Comparison of ENCODE assay signal across 24 cellular contexts in the genomic region with DNA sequence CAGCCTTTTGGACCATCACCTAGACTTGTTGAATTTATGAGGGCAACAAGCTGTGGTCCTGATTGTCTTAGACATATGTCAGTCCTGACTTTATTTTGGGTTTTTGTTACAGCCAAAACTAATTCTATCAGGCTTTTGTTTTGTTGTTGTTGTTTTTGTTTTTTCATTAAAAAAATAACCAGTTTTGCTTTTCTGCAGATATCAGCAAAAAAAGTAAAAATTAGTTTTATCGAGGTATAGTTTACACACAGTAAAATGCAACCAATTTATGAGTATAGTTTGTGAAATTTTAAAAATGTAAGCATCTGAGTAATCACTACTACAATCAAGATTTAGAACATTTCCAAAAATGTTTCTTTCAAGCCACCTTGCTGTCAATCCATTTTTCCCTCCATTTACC.
"Had no signal": no experiment of that assay in that cellular context is flagged by ENCODE, and none has a peak within 500 bp of the region (broad histone marks: within the 10 kb centered on the region; RNA-seq: fewer than 3 reads in every experiment).

No MANE protein-coding gene starts in this region.

- H3K27ac ChIP-seq: left ventricle myocardium inferior, ovary, right atrium auricular region, skin epidermis, suprapubic skin, thoracic aorta, tibial artery, upper lobe of right lung had no signal

- DNase-seq: hypothalamus; immature natural killer cell; islet precursor cell; left ventricle myocardium inferior; mesendoderm; naive B cell; natural killer cell; nephron progenitor cell; ovary; stimulated activated CD4-positive, alpha-beta T cell treated with anti-CD3 and anti-CD28 coated beads, Interleukin-12 subunit alpha, Interleukin-12 subunit beta, amount 100 ng/mL, for 4 hours; stimulated activated CD4-positive, alpha-beta T cell treated with anti-CD3 and anti-CD28 coated beads, Interleukin-15, amount 100 ng/mL, for 24 hours; stimulated activated CD4-positive, alpha-beta T cell treated with anti-CD3 and anti-CD28 coated beads, Interleukin-2, amount 100 ng/mL, for 24 hours; stimulated activated CD4-positive, alpha-beta T cell treated with anti-CD3 and anti-CD28 coated beads, Interleukin-4, amount 100 ng/mL, for 1 hour; stimulated activated naive CD4-positive, alpha-beta T cell; tibial artery; upper lobe of right lung had no signal

- H3K9me3 ChIP-seq: left ventricle myocardium inferior, ovary, right atrium auricular region, suprapubic skin, thoracic aorta, tibial artery, upper lobe of right lung had no signal

- H3K4me3 ChIP-seq: left ventricle myocardium inferior, lung, ovary, right atrium auricular region, skin epidermis, suprapubic skin, thoracic aorta, tibial artery, upper lobe of right lung had no signal

- H3K36me3 ChIP-seq: ovary had no signal

- ATAC-seq: natural killer cell; sciatic nerve; stimulated activated effector memory CD8-positive, alpha-beta T cell treated with anti-CD3 and anti-CD28 coated beads, Interleukin-12 subunit alpha, Interleukin-12 subunit beta, amount 100 ng/mL, for 72 hours; upper lobe of right lung had no signal

- H3K4me1 ChIP-seq: left ventricle myocardium inferior, right atrium auricular region, suprapubic skin, tibial artery, upper lobe of right lung had no signal

- FAIRE-seq: urothelium cell line had no signal
